ENCODE assay signal across 9 cellular contexts in genomic region chr15:68843425-68844311, GRCh38. TPM values are rescaled to one million over a fixed set of nuclear protein-coding genes. Genes with fewer than 3 reads are reported as not detected.
DNase-seq lines count a peak whose midpoint lies in the region; ATAC-seq and TF ChIP-seq lines count a peak whose summit lies in the region.
"Had no signal": no experiment of that assay in that cellular context is flagged by ENCODE, and none has a peak within 500 bp of the region (broad histone marks: within the 10 kb centered on the region; RNA-seq: fewer than 3 reads in every experiment).

No MANE protein-coding gene starts in this region.

- dilution Hi-C loops in mammary epithelial cell (cut with HindIII; ENCODE audit: low sequenced_read_pairs) = no loop called here

- TF ChIP-seq CTCF in GM10248 (IDR thresholded peaks at IDR 0.05; ENCODE audit: control extremely low read depth, extremely low read depth, low read depth, missing control alignments) = no peak
- TF ChIP-seq CTCF in mammary epithelial cell (conservative IDR thresholded peaks at IDR 0.05 in 1 of 2, IDR thresholded peaks at IDR 0.05 in 1 of 2; ENCODE audit: extremely low read depth in 1 of 2, insufficient read depth in 1 of 2, low read depth in 1 of 2, low read length in 2 of 2) = no peak
- no peak for TF ChIP-seq CTCF in right lobe of liver (IDR thresholded peaks at IDR 0.05)
- no peak for TF ChIP-seq CTCF in thoracic aorta (IDR thresholded peaks at IDR 0.05)

- peak; percentile 26 for DNase-seq in GM10248 (ENCODE audit: extremely low spot score)
- DNase-seq in OCI-M1 (lab: John Stamatoyannopoulos, UW) = peak; percentile 15
- DNase-seq in mammary epithelial cell = no peak
- peak in 1 of 3 donors; percentile 32 for DNase-seq in right lobe of liver
- DNase-seq in thoracic aorta (ENCODE audit: low spot score) = no peak
- DNase-seq in germinal center (ENCODE audit: low spot score) = no peak
- no peak for DNase-seq in MV-4-11 (lab: John Stamatoyannopoulos, UW)
- DNase-seq in NCI-H187 treated with DMSO at 0.1 percent for 48 hours (lab: John Stamatoyannopoulos, UW) = no peak

- POLR2A ChIA-PET in GM10248 (lab: Yijun Ruan, JAX) = no interaction called here

- H3K9me3 ChIP-seq in mammary epithelial cell (replicated peaks; ENCODE audit: insufficient read depth, low read length) (no peaks in the 10 kb centered on the region), right lobe of liver (no peaks in the 10 kb centered on the region), thoracic aorta (no peaks in the 10 kb centered on the region)

- CTCF ChIA-PET in GM10248 (lab: Yijun Ruan, JAX) (interaction anchor here (0.8 to 1.4 kb wide), 2 partner anchors 11 to 15 kb away, joined by 4 read pairs; no protein-coding TSS in a partner anchor), mammary epithelial cell (lab: Charles Lee; ENCODE audit: low non-redundant PET) (no interaction called here)

- H3K4me2 ChIP-seq in mammary epithelial cell (ENCODE audit: insufficient read depth, low read depth, low read length) = peak overlapping the region; percentile 78

- no peaks in the 10 kb centered on the region for H3K4me1 ChIP-seq in mammary epithelial cell (ENCODE audit: insufficient read depth, low read length)
- no peaks in the 10 kb centered on the region for H3K4me1 ChIP-seq in right lobe of liver
- peaks cover 7 to 10% of the 10 kb centered on the region in 2 donors for H3K4me1 ChIP-seq in thoracic aorta (ENCODE audit: control insufficient read depth in 1 of 2, low read depth in 2 of 2)

- H3K36me3 ChIP-seq in mammary epithelial cell (ENCODE audit: insufficient read depth, low read length) (no peaks in the 10 kb centered on the region), right lobe of liver (no peaks in the 10 kb centered on the region), thoracic aorta (no peaks in the 10 kb centered on the region)

- no TSS peak for BruUV-seq in mammary epithelial cell (replicated peaks; lab: Mats Ljungman, UMichigan)

- H4K20me1 ChIP-seq in mammary epithelial cell (ENCODE audit: insufficient read depth, low read length) = no peaks in the 10 kb centered on the region

- intact Hi-C loops in mammary epithelial cell (cut with micrococcal nuclease) = no loop called here
- intact Hi-C loops in right lobe of liver (cut with DNase I) = no loop called here

- in situ Hi-C loops in mammary epithelial cell (cut with MboI; ENCODE audit: low sequenced_read_pairs in 2 of 2) = no loop called here

- H3K27me3 ChIP-seq in mammary epithelial cell (ENCODE audit: insufficient read depth, low read length) = peaks cover 17% of the 10 kb centered on the region
- H3K27me3 ChIP-seq in right lobe of liver = peaks cover 0 to 20% of the 10 kb centered on the region in 2 donors
- peaks cover 9% of the 10 kb centered on the region for H3K27me3 ChIP-seq in thoracic aorta (replicated peaks; ENCODE audit: insufficient read depth)

- no peak overlapping the region for H3K9ac ChIP-seq in mammary epithelial cell (ENCODE audit: insufficient read depth, low read length)
- H3K9ac ChIP-seq: KMS-11 had no signal

- H3K27ac ChIP-seq in mammary epithelial cell (ENCODE audit: insufficient read depth, low read depth, low read length) = no peak overlapping the region
- no peak overlapping the region for H3K27ac ChIP-seq in right lobe of liver
- no peak overlapping the region for H3K27ac ChIP-seq in thoracic aorta

- H3K79me2 ChIP-seq in mammary epithelial cell (ENCODE audit: insufficient read depth, low read length) = no peaks in the 10 kb centered on the region

- ATAC-seq in right lobe of liver (peak; percentile 58 to 73 (median 61)), thoracic aorta (ENCODE audit: insufficient number of reproducible peaks, low FRiP score, low read depth) (no peak)

- no peak for TF ChIP-seq POLR2A in right lobe of liver (IDR thresholded peaks at IDR 0.05)

- H3K4me3 ChIP-seq in mammary epithelial cell (replicated peaks in 1 of 3; ENCODE audit: insufficient read depth in 1 of 3, low read depth in 2 of 3, low read length in 3 of 3) (peak overlapping the region; percentile 8 to 33 (median 22)), right lobe of liver (peak overlapping the region; percentile 29 to 40 (median 29)), thoracic aorta (peak overlapping the region; percentile 70)

- WGBS in mammary epithelial cell (ENCODE audit: low coverage, missing lambda C conversion rate) = 18% methylated on average over 17 of the region's 32 CpGs
- 12% methylated on average over 19 of the region's 32 CpGs for WGBS in right lobe of liver (ENCODE audit: insufficient coverage, low coverage, low lambda C conversion rate, missing lambda C conversion rate)

- peak overlapping the region; percentile 68 for H2AFZ ChIP-seq in mammary epithelial cell (ENCODE audit: low read depth, low read length)

RNA-seq across cellular contexts. Expression of gene ANP32A, which starts 23.0 kb away (rescaled TPM):
- total RNA-seq in mammary epithelial cell (100 to 1,000 TPM in 1 of 2 donors, 10 to 100 TPM in 1; 42.5 to 109 TPM), right lobe of liver (10 to 100 TPM; 39.9 to 66.6 (median 49.0) TPM), thoracic aorta (10 to 100 TPM; 46.0 to 54.2 TPM)
- polyA plus RNA-seq in mammary epithelial cell = 52.0 TPM
- 37.7 TPM for polyA minus RNA-seq in mammary epithelial cell

Comparison
In these comparisons a context has a peak if more than half of its experiments do, and no peak if none do; other contexts are left out.
1. DNase-seq: peak in GM10248 (single experiment) and OCI-M1 (single experiment); none in mammary epithelial cell (single experiment), thoracic aorta (single experiment), germinal center (single experiment), MV-4-11 (single experiment) and NCI-H187 treated with DMSO at 0.1 percent for 48 hours (single experiment).
2. Peak in every context shown above with its lines, with median percentiles within 50 percentile points of each other: H3K4me3 ChIP-seq.